ENCODE assay signal across 8 cellular contexts in the genomic region with DNA sequence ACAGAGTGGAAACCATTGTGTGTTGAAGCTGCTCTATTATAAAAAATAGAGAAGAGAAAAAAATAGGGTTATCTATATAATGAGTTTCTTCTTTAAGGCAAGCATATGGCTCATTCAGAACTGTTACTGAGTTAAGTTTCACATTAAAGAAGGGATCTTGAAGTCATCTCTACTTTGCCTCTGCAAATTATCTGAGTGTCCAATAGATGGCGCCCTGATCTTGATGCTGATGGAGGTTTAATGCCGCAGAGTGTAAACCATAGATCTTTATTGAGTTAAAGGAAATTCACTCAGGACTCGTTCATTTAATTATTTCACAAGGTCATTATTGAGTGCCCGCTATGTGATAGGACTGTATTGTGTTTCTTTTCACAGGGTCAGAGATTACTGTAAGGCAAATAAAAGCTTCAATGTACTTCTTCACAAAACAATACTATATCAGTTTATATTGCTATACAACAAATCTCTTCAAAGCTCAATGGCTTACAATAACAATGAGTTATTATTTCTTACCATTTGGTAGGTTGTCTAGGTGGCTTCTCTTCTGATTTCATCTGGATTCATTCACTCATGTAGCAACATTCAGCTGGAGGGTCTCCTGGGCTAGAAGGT.
DNase-seq lines count a peak whose midpoint lies in the region; ATAC-seq and TF ChIP-seq lines count a peak whose summit lies in the region.

No MANE protein-coding gene starts in this region.

- peak; percentile 74 for ATAC-seq in HG03520 (IDR thresholded peaks at IDR 0.05; ENCODE audit: unreplicated experiment)

- TF ChIP-seq CTCF in GM06990 (IDR thresholded peaks at IDR 0.05; ENCODE audit: insufficient read depth, low read length, poor library complexity, severe bottlenecking) = peak; percentile 71

- DNase-seq in 8988T = peak; percentile 15
- no peak for DNase-seq in GM06990 (ENCODE audit: extremely low read depth, insufficient read length)
- DNase-seq in SK-N-DZ (ENCODE audit: low spot score) = peak; percentile 41
- DNase-seq in germinal center (ENCODE audit: low spot score) = peak; percentile 6
- DNase-seq in superior temporal gyrus (ENCODE audit: extremely low spot score) = peak; percentile 75
- DNase-seq in NCI-H774 (lab: John Stamatoyannopoulos, UW) = no peak
- no peak for DNase-seq in COLO668 (lab: John Stamatoyannopoulos, UW; ENCODE audit: unreplicated experiment)

- H3K27me3 ChIP-seq in GM06990 (replicated peaks; ENCODE audit: control insufficient read depth, insufficient read depth, low read length) = no peaks in the 10 kb centered on the region

- H3K36me3 ChIP-seq in GM06990 (ENCODE audit: control insufficient read depth, insufficient read depth, low read length) = no peaks in the 10 kb centered on the region

- H3K4me3 ChIP-seq in GM06990 (replicated peaks; ENCODE audit: low read depth, low read length) = no peak overlapping the region

Comparison
In these comparisons a context has a peak if more than half of its experiments do, and no peak if none do; other contexts are left out.
1. DNase-seq: peak in 8988T (single experiment), SK-N-DZ (single experiment), germinal center (single experiment) and superior temporal gyrus (single experiment); none in GM06990 (single experiment), NCI-H774 (single experiment) and COLO668 (single experiment).